1 cellular context compared by ENCODE assay signal in the genomic region with DNA sequence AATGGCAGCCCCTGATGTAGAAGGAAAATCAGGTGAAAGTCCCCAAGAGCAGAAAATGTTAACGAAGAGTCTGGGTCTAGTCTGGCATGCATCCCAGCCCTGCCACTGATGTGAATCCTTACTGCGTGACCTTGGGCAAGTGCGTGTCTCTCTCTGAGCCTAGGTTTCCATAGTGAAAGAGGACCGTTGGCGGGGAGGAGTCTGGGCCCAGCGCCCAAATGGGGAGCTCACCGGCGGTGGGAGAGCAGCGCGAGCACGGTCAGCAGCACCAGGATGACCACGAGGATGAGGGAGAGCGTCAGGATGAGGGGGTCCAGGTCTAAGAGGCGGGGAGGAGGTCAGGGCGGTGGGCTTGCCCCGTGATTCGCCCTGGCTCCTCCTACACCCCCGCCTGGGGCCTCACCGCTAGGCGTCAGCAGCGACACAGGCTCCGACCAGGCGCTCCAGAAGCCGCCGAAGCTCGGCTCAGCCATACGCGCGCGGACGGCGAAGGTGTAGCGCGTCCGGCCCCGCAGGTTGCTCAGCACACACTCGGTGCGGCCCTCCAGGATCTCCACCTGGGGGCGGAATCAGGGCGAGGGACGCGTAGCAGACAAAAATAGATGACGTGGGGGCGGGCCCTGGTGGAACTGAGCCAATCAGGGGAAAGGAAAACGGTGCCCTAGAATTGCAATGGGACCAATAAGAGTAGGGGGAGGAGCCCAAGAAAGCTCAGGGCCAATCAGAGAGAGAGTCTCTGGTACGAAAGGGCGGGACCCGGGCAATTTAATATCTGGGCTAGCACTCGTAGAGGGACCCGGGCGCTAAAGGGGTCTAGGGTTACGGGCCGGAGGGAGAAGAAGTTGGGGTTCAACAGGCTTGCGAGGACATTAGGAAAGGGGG.
TF ChIP-seq lines count a peak whose summit lies in the region.

No MANE protein-coding gene starts in this region.

TF ChIP-seq in SK-N-SH, 30 proteins besides CTCF, POLR2A, EP300 and RAD21 (continued from another document):
- peak; percentile 74 for TF ChIP-seq CHD2 (IDR thresholded peaks at IDR 0.05; ENCODE audit: low read length, partially characterized antibody)
- TF ChIP-seq SMC3 (IDR thresholded peaks at IDR 0.05; ENCODE audit: low read depth, low read length), result peak; percentile 52
- TF ChIP-seq TEAD4 (IDR thresholded peaks at IDR 0.05; ENCODE audit: borderline replicate concordance, insufficient read depth), result no peak
- TF ChIP-seq RCOR1 (IDR thresholded peaks at IDR 0.05; ENCODE audit: low read length), result no peak
- TF ChIP-seq, protein P1, sequence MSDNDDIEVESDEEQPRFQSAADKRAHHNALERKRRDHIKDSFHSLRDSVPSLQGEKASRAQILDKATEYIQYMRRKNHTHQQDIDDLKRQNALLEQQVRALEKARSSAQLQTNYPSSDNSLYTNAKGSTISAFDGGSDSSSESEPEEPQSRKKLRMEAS (IDR thresholded peaks at IDR 0.05; ENCODE audit: low read depth), result peak; percentile 9
- TF ChIP-seq NFIC (IDR thresholded peaks at IDR 0.05; ENCODE audit: borderline replicate concordance), result 0 out of 2 replicates have a peak, but pooled peaks have one; percentile 8
- TF ChIP-seq ELF1 (IDR thresholded peaks at IDR 0.05), result no peak
- 0 out of 2 replicates have a peak, but pooled peaks have one; percentile 59 for TF ChIP-seq MXI1 (IDR thresholded peaks at IDR 0.05; ENCODE audit: low read depth, low read length)
- peak; percentile 68; the same call in 1 of the 2 replicates for TF ChIP-seq POLR2AphosphoS5 (IDR thresholded peaks at IDR 0.05; ENCODE audit: low read depth, low read length)
- TF ChIP-seq TAF1 (IDR thresholded peaks at IDR 0.05; ENCODE audit: borderline replicate concordance, low read depth, low read length), result peak; percentile 61; the same call in 1 of the 2 replicates
- TF ChIP-seq, protein P2, sequence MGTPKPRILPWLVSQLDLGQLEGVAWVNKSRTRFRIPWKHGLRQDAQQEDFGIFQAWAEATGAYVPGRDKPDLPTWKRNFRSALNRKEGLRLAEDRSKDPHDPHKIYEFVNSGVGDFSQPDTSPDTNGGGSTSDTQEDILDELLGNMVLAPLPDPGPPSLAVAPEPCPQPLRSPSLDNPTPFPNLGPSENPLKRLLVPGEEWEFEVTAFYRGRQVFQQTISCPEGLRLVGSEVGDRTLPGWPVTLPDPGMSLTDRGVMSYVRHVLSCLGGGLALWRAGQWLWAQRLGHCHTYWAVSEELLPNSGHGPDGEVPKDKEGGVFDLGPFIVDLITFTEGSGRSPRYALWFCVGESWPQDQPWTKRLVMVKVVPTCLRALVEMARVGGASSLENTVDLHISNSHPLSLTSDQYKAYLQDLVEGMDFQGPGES (IDR thresholded peaks at IDR 0.05; ENCODE audit: low read depth, low read length), result peak; percentile 64
- TF ChIP-seq SIN3A (IDR thresholded peaks at IDR 0.05; ENCODE audit: borderline replicate concordance, low read depth, low read length), result peak; percentile 70
TF ChIP-seq in SK-N-SH: peak in this region for 10.
